In genomic region chr16:19883296-19883951, GRCh38 we compare ENCODE assay signal across 7 cellular contexts. TPM values are rescaled to one million over a fixed set of nuclear protein-coding genes. Genes with fewer than 3 reads are reported as not detected.
DNase-seq lines count a peak whose midpoint lies in the region; ATAC-seq and TF ChIP-seq lines count a peak whose summit lies in the region.

No MANE protein-coding gene starts in this region.

- H3K27me3 ChIP-seq in HAP-1 (ENCODE audit: low read depth): no peaks in the 10 kb centered on the region
- H3K27me3 ChIP-seq in gastroesophageal sphincter: peaks cover 36% of the 10 kb centered on the region
- no peaks in the 10 kb centered on the region for H3K27me3 ChIP-seq in ovary

- H3K27ac Mint-ChIP-seq in T-helper 17 cell: peak overlapping the region; percentile 62

- peaks cover 26% of the 10 kb centered on the region for H3K27me3 Mint-ChIP-seq in T-helper 17 cell

- in situ Hi-C loops in HAP-1 (cut with MboI; ENCODE audit: low sequenced_read_pairs): loop anchor here (25.0 kb wide), 1 partner anchor 496 kb away; no protein-coding TSS in a partner anchor

- H3K9me3 ChIP-seq in HAP-1: no peaks in the 10 kb centered on the region
- H3K9me3 ChIP-seq in T-helper 17 cell (ENCODE audit: control insufficient read depth, low read length, poor library complexity, severe bottlenecking): no peaks in the 10 kb centered on the region
- no peaks in the 10 kb centered on the region for H3K9me3 ChIP-seq in gastroesophageal sphincter
- no peaks in the 10 kb centered on the region for H3K9me3 ChIP-seq in ovary

- peaks cover 26% of the 10 kb centered on the region for H3K4me1 Mint-ChIP-seq in T-helper 17 cell

- no peak for TF ChIP-seq POLR2A in gastroesophageal sphincter (IDR thresholded peaks at IDR 0.05)
- TF ChIP-seq POLR2A in ovary (IDR thresholded peaks at IDR 0.05): no peak

- H3K36me3 Mint-ChIP-seq in T-helper 17 cell (ENCODE audit: low read depth): peaks cover 3% of the 10 kb centered on the region

- intact Hi-C loops in ovary (cut with DNase I): loop anchor here in 1 of 4 donors (5.0 kb wide), 1 partner anchor 166 kb away; the partner anchor contains the start of genes IQCK and KNOP1

- peak; percentile 66 to 76 for DNase-seq in HAP-1 (ENCODE audit: low spot score in 2 of 2)
- DNase-seq in T-helper 17 cell: no peak
- peak; percentile 42 to 71 (median 66) for DNase-seq in ovary
- DNase-seq in OCI-M1 (lab: John Stamatoyannopoulos, UW): no peak
- no peak for DNase-seq in kidney glomerular epithelial cell (lab: John Stamatoyannopoulos, UW)

- TF ChIP-seq CTCF in gastroesophageal sphincter (IDR thresholded peaks at IDR 0.05) (no peak), ovary (IDR thresholded peaks at IDR 0.05) (no peak)

- H3K4me3 ChIP-seq in HAP-1: peak overlapping the region; percentile 66
- H3K4me3 ChIP-seq in gastroesophageal sphincter: peak overlapping the region; percentile 68 to 72
- H3K4me3 ChIP-seq in ovary: peak overlapping the region; percentile 62

- WGBS in gastroesophageal sphincter (ENCODE audit: low coverage in 1 of 2), 2 donors: 8 to 20% methylated on average over 2 to 9 of the region's 35 CpGs
- 0% methylated on average over 35 of the region's 35 CpGs for WGBS in ovary, 3 donors

- ATAC-seq in T-helper 17 cell: no peak
- ATAC-seq in gastroesophageal sphincter: no peak
- no peak for ATAC-seq in HG02798 (IDR thresholded peaks at IDR 0.05; ENCODE audit: poor library complexity, unreplicated experiment)

- H3K4me1 ChIP-seq in HAP-1 (peaks cover 27% of the 10 kb centered on the region), gastroesophageal sphincter (peaks cover 0 to 39% (median 9%) of the 10 kb centered on the region in 3 donors), ovary (ENCODE audit: insufficient read depth) (peaks cover 14% of the 10 kb centered on the region)

- no peak for TF ChIP-seq EP300 in gastroesophageal sphincter (IDR thresholded peaks at IDR 0.05)
- TF ChIP-seq EP300 in ovary (IDR thresholded peaks at IDR 0.05): no peak

- H3K36me3 ChIP-seq in HAP-1 (replicated peaks): no peaks in the 10 kb centered on the region; the same call in none of the 2 replicates
- peaks cover 0 to 8% of the 10 kb centered on the region in 2 donors for H3K36me3 ChIP-seq in gastroesophageal sphincter
- no peaks in the 10 kb centered on the region for H3K36me3 ChIP-seq in ovary

- H3K27ac ChIP-seq in gastroesophageal sphincter (peak overlapping the region in 3 of 4 donors; percentile 58 to 80 (median 61)), ovary (peak overlapping the region; percentile 36 to 70)

- H3K4me3 Mint-ChIP-seq in T-helper 17 cell: peak overlapping the region; percentile 94

RNA-seq across cellular contexts. Expression of gene GPRC5B, which starts 1.2 kb away (rescaled TPM):
- total RNA-seq in T-helper 17 cell (1 to 10 TPM; 2.5 to 2.9 TPM), gastroesophageal sphincter (10 to 100 TPM; 11.5 to 29.2 (median 20.5) TPM), ovary (10 to 100 TPM; 24.3 to 88.4 (median 46.9) TPM)
- 10 to 100 TPM; 44.7 to 99.9 TPM for polyA plus RNA-seq in ovary

Comparison
In these comparisons a context has a peak if more than half of its experiments do, and no peak if none do; other contexts are left out.
1. DNase-seq: peak in HAP-1 (2 of 2) and ovary (5 of 5); none in T-helper 17 cell (0 of 3), OCI-M1 (single experiment) and kidney glomerular epithelial cell (single experiment).
2. Peak in every context shown above with its lines, with median percentiles within 50 percentile points of each other: H3K4me3 ChIP-seq.